9 cellular contexts compared by ENCODE assay signal in genomic region chr22:22942511-22943329, GRCh38. TPM values are rescaled to one million over a fixed set of nuclear protein-coding genes. Genes with fewer than 3 reads are reported as not detected.
A peak's percentile ranks its signal among the peaks of the same experiment; 100 is the strongest.
DNase-seq lines count a peak whose midpoint lies in the region; ATAC-seq and TF ChIP-seq lines count a peak whose summit lies in the region.
"Had no signal": no experiment of that assay in that cellular context is flagged by ENCODE, and none has a peak within 500 bp of the region (broad histone marks: within the 10 kb centered on the region; RNA-seq: fewer than 3 reads in every experiment).

No MANE protein-coding gene starts in this region.

- DNase-seq in A673 (ENCODE audit: low spot score): peak; percentile 79
- DNase-seq in NCI-H69 (lab: John Stamatoyannopoulos, UW): peak; percentile 75
- peak; percentile 84 for DNase-seq in activated CD4-positive, alpha-beta memory T cell treated with anti-CD3 and anti-CD28 coated beads, Interleukin-2, amount 10 ng/mL, durations not matched to agents 7 days and 5 days
- peak; percentile 94 for DNase-seq in endodermal cell
- DNase-seq in naive B cell: peak; percentile 70
- peak; percentile 68 to 86 for DNase-seq in stimulated activated effector memory CD8-positive, alpha-beta T cell treated with anti-CD3 and anti-CD28 coated beads, Interleukin-12 subunit alpha, Interleukin-12 subunit beta, amount 100 ng/mL, for 72 hours (ENCODE audit: low spot score in 2 of 2)
- DNase-seq in cerebellar nuclear complex (lab: John Stamatoyannopoulos, UW): no peak

- H3K27me3 ChIP-seq in A673 (replicated peaks; ENCODE audit: insufficient read depth, low read depth, low read length, poor library complexity) (no peaks in the 10 kb centered on the region), endodermal cell (ENCODE audit: control insufficient read depth, insufficient read depth, low read length, poor library complexity, severe bottlenecking) (peaks cover 4% of the 10 kb centered on the region)

- no peak overlapping the region for H3K4me3 Mint-ChIP-seq in activated CD4-positive, alpha-beta memory T cell treated with anti-CD3 and anti-CD28 coated beads, Interleukin-2, amount 10 ng/mL, durations not matched to agents 7 days and 5 days
- H3K4me3 Mint-ChIP-seq in endodermal cell: no peak overlapping the region
- peak overlapping the region; percentile 32 to 86 (median 74) for H3K4me3 Mint-ChIP-seq in naive B cell
- H3K4me3 Mint-ChIP-seq in stimulated activated effector memory CD8-positive, alpha-beta T cell treated with anti-CD3 and anti-CD28 coated beads, Interleukin-12 subunit alpha, Interleukin-12 subunit beta, amount 100 ng/mL, for 72 hours: no peak overlapping the region

- intact Hi-C loops in A673 (cut with micrococcal nuclease; ENCODE audit: unreplicated experiment): no loop called here

- H3K4me3 ChIP-seq in A673 (ENCODE audit: low read depth, low read length, poor library complexity, severe bottlenecking): no peak overlapping the region
- no peak overlapping the region for H3K4me3 ChIP-seq in endodermal cell (ENCODE audit: low read length)

- no peak overlapping the region for H3K9ac ChIP-seq in endodermal cell (ENCODE audit: extremely low read depth, low read length, poor library complexity, severe bottlenecking)

- H3K9me3 ChIP-seq in A673 (ENCODE audit: low read depth, low read length, poor library complexity, severe bottlenecking) (no peaks in the 10 kb centered on the region), endodermal cell (ENCODE audit: control insufficient read depth, low read length) (no peaks in the 10 kb centered on the region)

- CTCF ChIA-PET in A673 (lab: Charles Lee): interaction anchor here (0.6 to 1.4 kb wide), 4 partner anchors 10 to 494 kb away, joined by 3 to 5 read pairs (median 3); no protein-coding TSS in a partner anchor
- CTCF ChIA-PET in activated CD4-positive, alpha-beta memory T cell treated with anti-CD3 and anti-CD28 coated beads, Interleukin-2, amount 10 ng/mL, durations not matched to agents 7 days and 5 days (lab: Charles Lee): interaction anchor here (0.6 to 6.4 kb wide), 17 partner anchors 10 to 1590 kb away, joined by 3 to 43 read pairs (median 6); no protein-coding TSS in a partner anchor

- ATAC-seq in GM18498 (IDR thresholded peaks at IDR 0.05; ENCODE audit: unreplicated experiment): peak; percentile 51
- ATAC-seq in naive B cell (ENCODE audit: low read depth in 2 of 2): peak; percentile 73 to 84
- peak; percentile 82 for ATAC-seq in stimulated activated effector memory CD8-positive, alpha-beta T cell treated with anti-CD3 and anti-CD28 coated beads, Interleukin-12 subunit alpha, Interleukin-12 subunit beta, amount 100 ng/mL, for 72 hours

- POLR2A ChIA-PET in A673 (lab: Charles Lee; ENCODE audit: low non-redundant PET): no interaction called here
- POLR2A ChIA-PET in activated CD4-positive, alpha-beta memory T cell treated with anti-CD3 and anti-CD28 coated beads, Interleukin-2, amount 10 ng/mL, durations not matched to agents 7 days and 5 days (lab: Charles Lee): interaction anchor here (2.0 to 3.1 kb wide), 2 partner anchors 14 to 58 kb away, joined by 5 to 13 read pairs; no protein-coding TSS in a partner anchor

- H3K4me1 Mint-ChIP-seq in activated CD4-positive, alpha-beta memory T cell treated with anti-CD3 and anti-CD28 coated beads, Interleukin-2, amount 10 ng/mL, durations not matched to agents 7 days and 5 days: peaks cover 19% of the 10 kb centered on the region
- H3K4me1 Mint-ChIP-seq in endodermal cell (no peaks in the 10 kb centered on the region), naive B cell (peaks cover 67 to 91% (median 82%) of the 10 kb centered on the region in 3 donors)
- peaks cover 14% of the 10 kb centered on the region for H3K4me1 Mint-ChIP-seq in stimulated activated effector memory CD8-positive, alpha-beta T cell treated with anti-CD3 and anti-CD28 coated beads, Interleukin-12 subunit alpha, Interleukin-12 subunit beta, amount 100 ng/mL, for 72 hours

- 28 to 63% methylated on average over 4 to 12 of the region's 12 CpGs for WGBS in endodermal cell (ENCODE audit: insufficient coverage in 1 of 2, insufficient read length in 1 of 2), 2 experiments

- H3K4me1 ChIP-seq in A673 (ENCODE audit: insufficient read depth, low read length, poor library complexity, severe bottlenecking): no peaks in the 10 kb centered on the region
- H3K4me1 ChIP-seq in endodermal cell (ENCODE audit: control insufficient read depth, insufficient read depth, low read length): no peaks in the 10 kb centered on the region

- H3K27ac Mint-ChIP-seq in activated CD4-positive, alpha-beta memory T cell treated with anti-CD3 and anti-CD28 coated beads, Interleukin-2, amount 10 ng/mL, durations not matched to agents 7 days and 5 days: no peak overlapping the region
- H3K27ac Mint-ChIP-seq in endodermal cell (no peak overlapping the region), naive B cell (peak overlapping the region; percentile 35 to 100 (median 86))
- H3K27ac Mint-ChIP-seq in stimulated activated effector memory CD8-positive, alpha-beta T cell treated with anti-CD3 and anti-CD28 coated beads, Interleukin-12 subunit alpha, Interleukin-12 subunit beta, amount 100 ng/mL, for 72 hours: no peak overlapping the region

- no TSS peak for BruUV-seq in A673 (replicated peaks; lab: Mats Ljungman, UMichigan)

- H3K27me3 Mint-ChIP-seq in activated CD4-positive, alpha-beta memory T cell treated with anti-CD3 and anti-CD28 coated beads, Interleukin-2, amount 10 ng/mL, durations not matched to agents 7 days and 5 days: peaks cover 15% of the 10 kb centered on the region
- H3K27me3 Mint-ChIP-seq in endodermal cell (ENCODE audit: insufficient read depth): peaks cover 17% of the 10 kb centered on the region
- H3K27me3 Mint-ChIP-seq in naive B cell: no peaks in the 10 kb centered on the region

- TF ChIP-seq CTCF in A673 (conservative IDR thresholded peaks at IDR 0.05; ENCODE audit: low read depth, low read length) (peak; percentile 98), endodermal cell (conservative IDR thresholded peaks at IDR 0.05) (peak; percentile 94)

- no peaks in the 10 kb centered on the region for H3K36me3 Mint-ChIP-seq in activated CD4-positive, alpha-beta memory T cell treated with anti-CD3 and anti-CD28 coated beads, Interleukin-2, amount 10 ng/mL, durations not matched to agents 7 days and 5 days (ENCODE audit: low read depth)
- H3K36me3 Mint-ChIP-seq in endodermal cell (ENCODE audit: low read depth) (no peaks in the 10 kb centered on the region), naive B cell (no peaks in the 10 kb centered on the region)
- H3K36me3 Mint-ChIP-seq in stimulated activated effector memory CD8-positive, alpha-beta T cell treated with anti-CD3 and anti-CD28 coated beads, Interleukin-12 subunit alpha, Interleukin-12 subunit beta, amount 100 ng/mL, for 72 hours: no peaks in the 10 kb centered on the region

- no peaks in the 10 kb centered on the region for H3K36me3 ChIP-seq in A673 (ENCODE audit: insufficient read depth, low read length, poor library complexity, severe bottlenecking)
- H3K36me3 ChIP-seq in endodermal cell (ENCODE audit: control insufficient read depth, insufficient read depth, low read length): no peaks in the 10 kb centered on the region

- no peak overlapping the region for H3K27ac ChIP-seq in A673 (ENCODE audit: low read depth, low read length, poor library complexity, severe bottlenecking)
- no peak overlapping the region for H3K27ac ChIP-seq in endodermal cell (ENCODE audit: low read depth, low read length)

- no peaks in the 10 kb centered on the region for H3K9me3 Mint-ChIP-seq in activated CD4-positive, alpha-beta memory T cell treated with anti-CD3 and anti-CD28 coated beads, Interleukin-2, amount 10 ng/mL, durations not matched to agents 7 days and 5 days
- H3K9me3 Mint-ChIP-seq in endodermal cell: no peaks in the 10 kb centered on the region
- no peaks in the 10 kb centered on the region for H3K9me3 Mint-ChIP-seq in naive B cell
- H3K9me3 Mint-ChIP-seq in stimulated activated effector memory CD8-positive, alpha-beta T cell treated with anti-CD3 and anti-CD28 coated beads, Interleukin-12 subunit alpha, Interleukin-12 subunit beta, amount 100 ng/mL, for 72 hours: no peaks in the 10 kb centered on the region

RNA-seq across cellular contexts. Expression of gene IGLL5, which starts 55.1 kb away (rescaled TPM):
- total RNA-seq in A673 (2021) (not detected in 2 replicates), endodermal cell (not detected)
- total RNA-seq in activated CD4-positive, alpha-beta memory T cell treated with anti-CD3 and anti-CD28 coated beads, Interleukin-2, amount 10 ng/mL, durations not matched to agents 7 days and 5 days: not detected
- polyA plus RNA-seq in endodermal cell (2013, experiment 1 of 2): not detected
- not detected for polyA plus RNA-seq in endodermal cell (2013, experiment 2 of 2)
- polyA plus RNA-seq in naive B cell (ENCODE audit: low read depth in 6 of 6): 100 to 1,000 TPM; 233 to 640 (median 475) TPM
- total RNA-seq: skeletal muscle tissue had no signal

Comparison
In these comparisons a context has a peak if more than half of its experiments do, and no peak if none do; other contexts are left out.
1. DNase-seq: peak in A673 (single experiment), NCI-H69 (single experiment), activated CD4-positive, alpha-beta memory T cell treated with anti-CD3 and anti-CD28 coated beads, Interleukin-2, amount 10 ng/mL, durations not matched to agents 7 days and 5 days (single experiment), endodermal cell (single experiment), naive B cell (single experiment) and stimulated activated effector memory CD8-positive, alpha-beta T cell treated with anti-CD3 and anti-CD28 coated beads, Interleukin-12 subunit alpha, Interleukin-12 subunit beta, amount 100 ng/mL, for 72 hours (2 of 2); none in cerebellar nuclear complex (0 of 2).
2. H3K27ac Mint-ChIP-seq: peak in naive B cell (6 of 6); none in activated CD4-positive, alpha-beta memory T cell treated with anti-CD3 and anti-CD28 coated beads, Interleukin-2, amount 10 ng/mL, durations not matched to agents 7 days and 5 days (single experiment), endodermal cell (single experiment) and stimulated activated effector memory CD8-positive, alpha-beta T cell treated with anti-CD3 and anti-CD28 coated beads, Interleukin-12 subunit alpha, Interleukin-12 subunit beta, amount 100 ng/mL, for 72 hours (single experiment).
3. H3K4me3 Mint-ChIP-seq: peak in naive B cell (8 of 8); none in activated CD4-positive, alpha-beta memory T cell treated with anti-CD3 and anti-CD28 coated beads, Interleukin-2, amount 10 ng/mL, durations not matched to agents 7 days and 5 days (single experiment), endodermal cell (single experiment) and stimulated activated effector memory CD8-positive, alpha-beta T cell treated with anti-CD3 and anti-CD28 coated beads, Interleukin-12 subunit alpha, Interleukin-12 subunit beta, amount 100 ng/mL, for 72 hours (single experiment).
4. Peak in every context shown above with its lines, with median percentiles within 50 percentile points of each other: ATAC-seq.